In the genomic region with DNA sequence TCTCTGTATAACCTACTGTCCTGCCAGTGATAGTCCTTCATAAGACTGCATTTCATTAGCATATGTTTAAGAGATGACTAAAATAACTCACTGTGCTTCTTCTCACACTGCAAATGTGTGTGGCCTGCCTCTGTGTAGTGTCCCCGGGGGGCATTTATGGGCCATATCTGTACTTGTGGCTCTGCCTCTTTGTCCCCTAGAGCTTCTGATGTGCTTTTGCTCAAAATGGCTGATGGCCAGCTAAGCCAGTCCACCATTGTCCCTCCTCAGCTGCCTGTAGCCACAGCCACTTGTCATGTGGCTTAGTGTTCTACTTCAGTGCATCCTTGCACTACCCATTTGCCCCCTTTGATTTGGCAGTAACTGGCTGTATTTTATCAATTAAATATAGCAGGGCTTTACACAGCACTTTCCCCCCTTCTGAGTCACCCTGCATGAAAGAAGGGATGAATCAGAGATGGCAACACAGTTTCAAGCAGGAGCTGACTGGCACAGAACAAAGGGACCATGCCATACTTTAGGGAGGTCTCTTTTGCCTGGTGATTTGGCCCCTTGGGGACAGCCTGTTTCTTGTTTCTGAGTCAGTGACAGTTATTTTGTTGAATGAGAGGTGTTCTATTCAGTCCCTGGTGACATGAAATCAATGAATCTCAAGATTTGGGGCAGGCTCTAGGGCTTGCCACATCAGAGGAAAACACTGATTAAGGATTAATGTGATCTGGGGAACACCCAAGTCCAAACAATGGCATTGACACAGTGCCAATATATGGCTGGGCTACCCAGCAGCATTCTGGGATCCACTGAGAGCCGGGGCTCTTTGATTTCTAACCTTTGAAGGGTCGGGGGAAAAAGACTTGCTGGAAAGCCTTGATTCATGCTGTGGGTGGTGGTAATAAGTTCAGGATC, we compare ENCODE assay signal across 11 cellular contexts.
DNase-seq lines count a peak whose midpoint lies in the region; ATAC-seq and TF ChIP-seq lines count a peak whose summit lies in the region.
"Had no signal": no experiment of that assay in that cellular context is flagged by ENCODE, and none has a peak within 500 bp of the region (broad histone marks: within the 10 kb centered on the region; RNA-seq: fewer than 3 reads in every experiment).

No MANE protein-coding gene starts in this region.

- peaks cover 13% of the 10 kb centered on the region for H3K4me1 ChIP-seq in suprapubic skin
- H3K4me1 ChIP-seq: transverse colon had no signal

- 86% methylated on average over 3 of the region's 3 CpGs for WGBS in suprapubic skin

- no peak for ATAC-seq in GM21529 (IDR thresholded peaks at IDR 0.05; ENCODE audit: unreplicated experiment)

- no peaks in the 10 kb centered on the region for H3K36me3 ChIP-seq in suprapubic skin
- H3K36me3 ChIP-seq: transverse colon had no signal

- H3K4me3 ChIP-seq in epithelial cell of esophagus (ENCODE audit: low read length) (no peak overlapping the region), skeletal muscle cell (ENCODE audit: low read depth, low read length) (no peak overlapping the region), suprapubic skin (no peak overlapping the region)
- H3K4me3 ChIP-seq: lung, transverse colon had no signal

- TF ChIP-seq CTCF in epithelial cell of esophagus (IDR thresholded peaks at IDR 0.05; ENCODE audit: insufficient read depth, low read depth, low read length, missing control alignments) (no peak), suprapubic skin (IDR thresholded peaks at IDR 0.05) (no peak)

- no peak for TF ChIP-seq EP300 in suprapubic skin (IDR thresholded peaks at IDR 0.05)

- no peaks in the 10 kb centered on the region for H3K9me3 ChIP-seq in suprapubic skin
- H3K9me3 ChIP-seq: transverse colon had no signal

- no peaks in the 10 kb centered on the region for H3K27me3 ChIP-seq in suprapubic skin
- H3K27me3 ChIP-seq: transverse colon had no signal

- no peak overlapping the region for H3K27ac ChIP-seq in suprapubic skin
- H3K27ac ChIP-seq: transverse colon had no signal

- DNase-seq in NCI-H748 (lab: John Stamatoyannopoulos, UW; ENCODE audit: unreplicated experiment) (peak; percentile 39), NCI-H748 treated with DMSO at 0.1 percent for 48 hours (lab: John Stamatoyannopoulos, UW) (no peak), NCI-H2107 (lab: John Stamatoyannopoulos, UW) (peak; percentile 36), epithelial cell of esophagus (ENCODE audit: low read depth) (peak; percentile 88), skeletal muscle cell (ENCODE audit: low read depth) (peak; percentile 30), suprapubic skin (ENCODE audit: low spot score in 2 of 2) (no peak)
- DNase-seq in activated CD8-positive, alpha-beta memory T cell treated with anti-CD3 and anti-CD28 coated beads, Interleukin-2, amount 50 U/mL, for 4 hours: no peak
- DNase-seq: endodermal cell, transverse colon had no signal

- TF ChIP-seq POLR2A in suprapubic skin (IDR thresholded peaks at IDR 0.05): no peak

Comparison
In these comparisons a context has a peak if more than half of its experiments do, and no peak if none do; other contexts are left out.
1. DNase-seq: peak in NCI-H748 (single experiment), NCI-H2107 (single experiment), epithelial cell of esophagus (single experiment) and skeletal muscle cell (single experiment); none in NCI-H748 treated with DMSO at 0.1 percent for 48 hours (single experiment), suprapubic skin (0 of 2) and activated CD8-positive, alpha-beta memory T cell treated with anti-CD3 and anti-CD28 coated beads, Interleukin-2, amount 50 U/mL, for 4 hours (single experiment).